8 cellular contexts compared by ENCODE assay signal in the genomic region with DNA sequence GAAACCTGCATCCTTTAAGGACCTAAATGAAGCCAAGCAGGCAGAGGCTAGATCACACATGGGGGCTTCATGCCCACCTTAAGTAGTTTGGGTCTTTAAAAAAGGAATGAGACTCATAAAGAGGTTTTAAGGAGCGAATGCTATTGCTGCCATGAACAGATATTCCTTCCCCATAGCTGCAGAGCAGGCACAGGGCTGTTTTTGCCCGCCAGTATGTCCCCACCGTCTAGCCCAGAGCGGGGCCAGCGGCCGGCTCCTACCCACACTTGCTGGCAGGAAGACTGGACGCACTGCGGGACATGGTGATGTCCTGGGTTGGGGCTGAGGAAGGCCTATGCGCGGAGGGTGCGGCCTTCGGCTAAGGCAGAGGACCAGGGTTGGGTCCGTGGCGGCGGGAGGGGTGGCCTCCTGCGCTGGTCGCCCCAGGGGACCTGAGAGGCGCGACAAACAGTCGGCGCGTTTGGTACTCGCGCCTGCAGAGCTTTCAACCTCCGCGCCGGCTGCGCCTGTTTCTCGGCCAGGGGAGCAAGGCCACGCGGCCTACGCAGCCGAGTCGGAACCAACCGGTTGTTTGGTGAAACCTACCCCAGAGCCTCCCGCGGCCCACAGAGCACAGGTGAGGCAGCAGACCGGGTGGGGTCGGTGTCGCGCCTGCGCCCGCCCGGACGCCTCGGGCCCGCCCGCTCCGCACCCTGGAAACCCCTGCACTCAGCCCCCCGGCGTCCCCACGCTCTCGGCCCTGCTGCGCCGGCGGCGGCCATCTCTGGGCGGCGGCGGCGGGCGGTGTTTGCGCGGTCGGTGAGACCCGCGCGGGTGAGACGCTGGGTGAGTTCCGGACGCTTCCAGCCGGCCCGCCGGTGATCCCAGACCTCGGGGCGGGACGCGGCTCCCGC. TPM values are rescaled to one million over a fixed set of nuclear protein-coding genes. Genes with fewer than 3 reads are reported as not detected.
DNase-seq lines count a peak whose midpoint lies in the region; ATAC-seq and TF ChIP-seq lines count a peak whose summit lies in the region.

A gene with protein sequence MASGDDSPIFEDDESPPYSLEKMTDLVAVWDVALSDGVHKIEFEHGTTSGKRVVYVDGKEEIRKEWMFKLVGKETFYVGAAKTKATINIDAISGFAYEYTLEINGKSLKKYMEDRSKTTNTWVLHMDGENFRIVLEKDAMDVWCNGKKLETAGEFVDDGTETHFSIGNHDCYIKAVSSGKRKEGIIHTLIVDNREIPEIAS (plus strand): TSS at position 450 of the 893 bp plus-strand sequence. CDS start 10,956 bp downstream, outside the sequence.

- peaks cover 7% of the 10 kb centered on the region for H3K36me3 Mint-ChIP-seq in natural killer cell

- peak within 1 kb of the TSS; percentile 94 to 99 for H3K27ac Mint-ChIP-seq in natural killer cell

- H3K4me1 ChIP-seq in OCI-LY7 (ENCODE audit: insufficient read depth, low read length, poor library complexity, severe bottlenecking) = no peaks in the 10 kb centered on the region

- H3K4me3 ChIP-seq in OCI-LY7 (ENCODE audit: low read depth, low read length, poor library complexity, severe bottlenecking) = no peak within 1 kb of the TSS
- H3K4me3 ChIP-seq in fibroblast of mammary gland (ENCODE audit: control insufficient read depth, low read depth, low read length) = peak within 1 kb of the TSS; percentile 57

- peak within 1 kb of the TSS; percentile 59; the same call in 1 of the 2 replicates for H3K4me2 ChIP-seq in OCI-LY7 (ENCODE audit: low read length)

- H3K27ac ChIP-seq in OCI-LY7 (ENCODE audit: low read depth, low read length, poor library complexity, severe bottlenecking) = no peak within 1 kb of the TSS

- intact Hi-C loops in OCI-LY7 (cut with micrococcal nuclease; ENCODE audit: unreplicated experiment) = no loop called here
- intact Hi-C loops in natural killer cell (cut with micrococcal nuclease) = loop anchor here (1.0 kb wide), 1 partner anchor 14 kb away; a partner anchor contains a TSS

- TF ChIP-seq CTCF in OCI-LY7 (conservative IDR thresholded peaks at IDR 0.05; ENCODE audit: low read length) (no peak), fibroblast of mammary gland (conservative IDR thresholded peaks at IDR 0.05; ENCODE audit: control insufficient read depth, insufficient read depth, low read depth, low read length) (no peak), natural killer cell (IDR thresholded peaks at IDR 0.05) (no peak)

- peak; percentile 82 for ATAC-seq in GM19395 (IDR thresholded peaks at IDR 0.05; ENCODE audit: unreplicated experiment)
- ATAC-seq in HG03520 (IDR thresholded peaks at IDR 0.05; ENCODE audit: unreplicated experiment) = peak; percentile 72
- peak; percentile 78 to 85 (median 82) for ATAC-seq in natural killer cell

- peak within 1 kb of the TSS; percentile 91 for H3K4me3 Mint-ChIP-seq in natural killer cell

- no peaks in the 10 kb centered on the region for H4K20me1 ChIP-seq in OCI-LY7 (ENCODE audit: insufficient read depth, low read length)

- H3K27me3 Mint-ChIP-seq in natural killer cell (ENCODE audit: low read depth in 2 of 2) = peaks cover 0 to 4% of the 10 kb centered on the region in 2 donors

- POLR2A ChIA-PET in OCI-LY7 (lab: Charles Lee) = interaction anchor here (0.6 to 1.1 kb wide), 2 partner anchors 52 to 98 kb away, joined by 3 to 4 read pairs; no protein-coding TSS in a partner anchor

- peaks cover 2 to 4% of the 10 kb centered on the region in 2 donors for H3K9me3 Mint-ChIP-seq in natural killer cell

- no TSS peak for BruUV-seq in OCI-LY7 (replicated peaks; lab: Mats Ljungman, UMichigan)

- peaks cover 17 to 22% of the 10 kb centered on the region in 2 donors for H3K4me1 Mint-ChIP-seq in natural killer cell

- DNase-seq in COR-L47 (lab: John Stamatoyannopoulos, UW) (peak; percentile 90), OCI-LY7 (ENCODE audit: low spot score) (no peak), fibroblast of mammary gland (ENCODE audit: low read depth) (peak; percentile 64), natural killer cell (peak; percentile 76)
- DNase-seq in activated T-helper 1 cell treated with anti-CD3 and anti-CD28 coated beads, Interleukin-2, amount 50 U/mL, for 16 hours (ENCODE audit: low read depth in 1 of 2, low spot score in 1 of 2) = peak; percentile 42 to 47
- DNase-seq in stimulated activated naive CD4-positive, alpha-beta T cell (lab: John Stamatoyannopoulos, UW) = peak; percentile 53 to 92 (median 74)

- CTCF ChIA-PET in OCI-LY7 (lab: Charles Lee; ENCODE audit: unreplicated experiment) = no interaction called here

- peak within 1 kb of the TSS; percentile 28; the same call in 1 of the 2 replicates for H2AFZ ChIP-seq in OCI-LY7 (ENCODE audit: low read length)

- H3K36me3 ChIP-seq in OCI-LY7 (ENCODE audit: insufficient read depth, low read length) = no peaks in the 10 kb centered on the region

- H3K9me3 ChIP-seq in OCI-LY7 (ENCODE audit: low read length) = no peaks in the 10 kb centered on the region

- no peaks in the 10 kb centered on the region for H3K79me2 ChIP-seq in OCI-LY7 (ENCODE audit: insufficient read depth, low read depth, low read length)

- H3K9me2 ChIP-seq in OCI-LY7 (ENCODE audit: insufficient read depth, low read length) = no peaks in the 10 kb centered on the region

RNA-seq across cellular contexts. Expression of the gene that starts here (rescaled TPM):
- not detected in 2 replicates for total RNA-seq in OCI-LY7 (2014; rRNA removed; shearing (Covaris generic))
- total RNA-seq in OCI-LY7 (2022) = 2.0 and 3.1 TPM in 2 replicates
- total RNA-seq in natural killer cell = 1 to 10 TPM; 4.6 to 7.6 (median 5.6) TPM
